In the genomic region with DNA sequence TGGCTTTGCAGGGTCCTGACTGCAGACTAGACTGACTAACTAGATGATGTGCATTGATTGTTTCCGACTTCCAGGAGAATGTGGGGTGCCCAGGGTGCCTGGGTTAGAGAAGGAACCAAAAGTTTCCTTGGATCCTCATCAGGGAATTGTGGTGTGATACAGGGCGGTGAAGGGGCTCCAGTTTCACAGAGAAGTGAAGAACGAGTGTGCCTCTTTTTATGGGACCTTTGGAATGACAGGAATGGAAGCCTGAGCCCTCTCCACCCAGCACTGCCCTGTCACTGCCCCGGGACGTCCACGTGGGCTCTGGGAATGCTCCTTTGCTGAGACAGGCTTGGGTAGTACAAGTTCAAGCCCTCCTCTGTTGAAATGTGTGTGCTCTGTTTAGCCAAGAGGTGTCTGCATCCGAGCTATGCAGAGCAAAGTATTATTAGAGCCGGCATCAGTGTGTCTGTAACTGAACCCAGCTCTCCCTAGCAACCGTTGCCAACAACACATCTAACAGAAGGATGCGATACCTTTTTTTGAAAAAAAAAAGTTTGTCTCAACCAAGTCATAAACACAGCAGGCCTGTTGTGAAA, we compare ENCODE assay signal across 11 cellular contexts.
DNase-seq lines count a peak whose midpoint lies in the region; ATAC-seq and TF ChIP-seq lines count a peak whose summit lies in the region.
"Had no signal": no experiment of that assay in that cellular context is flagged by ENCODE, and none has a peak within 500 bp of the region (broad histone marks: within the 10 kb centered on the region; RNA-seq: fewer than 3 reads in every experiment).

No MANE protein-coding gene starts in this region.

- no peaks in the 10 kb centered on the region for H3K9me3 Mint-ChIP-seq in effector memory CD8-positive, alpha-beta T cell
- H3K9me3 Mint-ChIP-seq: T-helper 2 cell treated with Interferon-gamma antibody and Interleukin-4, amounts not matched to agents 5 μg/mL and 100 μg/mL, for 36 hours had no signal

- DNase-seq in AG10803 (ENCODE audit: low read depth) (peak; percentile 60), H7 (no peak), aorta (no peak)
- DNase-seq in effector memory CD8-positive, alpha-beta T cell = no peak
- DNase-seq in activated naive CD4-positive, alpha-beta T cell (lab: John Stamatoyannopoulos, UW) = no peak
- DNase-seq: BE2C; NK-92 treated with Interleukin-12 subunit alpha and Interleukin-12 subunit beta, amount 100 ng/mL, for 24 hours had no signal

- H3K4me1 Mint-ChIP-seq in effector memory CD8-positive, alpha-beta T cell (ENCODE audit: low read depth in 2 of 2) = peaks cover 3 to 9% of the 10 kb centered on the region in 2 donors

- no peaks in the 10 kb centered on the region for H3K27me3 Mint-ChIP-seq in effector memory CD8-positive, alpha-beta T cell

- H3K27ac Mint-ChIP-seq in effector memory CD8-positive, alpha-beta T cell = peak overlapping the region in 1 of 2 donors; percentile 8
- H3K27ac Mint-ChIP-seq: T-helper 2 cell treated with Interferon-gamma antibody and Interleukin-4, amounts not matched to agents 5 μg/mL and 100 μg/mL, for 36 hours had no signal

- no peak overlapping the region for H3K27ac ChIP-seq in HUES64 (ENCODE audit: low read depth, low read length)
- peak overlapping the region; percentile 76 for H3K27ac ChIP-seq in mesodermal cell (ENCODE audit: low read depth, low read length, severe bottlenecking)
- peak overlapping the region in 1 of 2 donors; percentile 5 for H3K27ac ChIP-seq in aorta (ENCODE audit: low read depth in 1 of 2, low read length in 2 of 2)

- H3K4me1 ChIP-seq in HUES64 (ENCODE audit: insufficient read depth, low read length) = no peaks in the 10 kb centered on the region
- peaks cover 17% of the 10 kb centered on the region for H3K4me1 ChIP-seq in mesodermal cell (ENCODE audit: control insufficient read depth, insufficient read depth, low read length, poor library complexity, severe bottlenecking)
- H3K4me1 ChIP-seq in aorta (ENCODE audit: control insufficient read depth in 1 of 2, insufficient read depth in 2 of 2, low read length in 2 of 2) = no peaks in the 10 kb centered on the region
- H3K4me1 ChIP-seq: BE2C had no signal

- no peak overlapping the region for H3K4me3 ChIP-seq in AG10803 (ENCODE audit: low read length)
- H3K4me3 ChIP-seq in HUES64 (ENCODE audit: low read length) = no peak overlapping the region
- H3K4me3 ChIP-seq in mesodermal cell (ENCODE audit: extremely low read depth, insufficient read depth, low read length, poor library complexity, severe bottlenecking) = no peak overlapping the region
- H3K4me3 ChIP-seq in H7 (ENCODE audit: insufficient read depth, low read depth, low read length) = no peak overlapping the region
- no peak overlapping the region for H3K4me3 ChIP-seq in aorta (ENCODE audit: low read length in 2 of 2)

- H3K36me3 ChIP-seq in HUES64 (ENCODE audit: insufficient read depth, low read length) (no peaks in the 10 kb centered on the region; the same call in 1 of the 2 replicates), mesodermal cell (ENCODE audit: control insufficient read depth, insufficient read depth, low read length) (peaks cover 26% of the 10 kb centered on the region), H7 (replicated peaks; ENCODE audit: control insufficient read depth, insufficient read depth, low read length) (no peaks in the 10 kb centered on the region), aorta (ENCODE audit: control insufficient read depth in 1 of 2, insufficient read depth in 2 of 2, low read length in 1 of 2) (peaks cover 0 to 1% of the 10 kb centered on the region in 2 donors)
- H3K36me3 ChIP-seq: BE2C had no signal

- TF ChIP-seq CTCF in AG10803 (conservative IDR thresholded peaks at IDR 0.05; ENCODE audit: low read length) = no peak

- 87% methylated on average over 10 of the region's 10 CpGs for WGBS in HUES64
- WGBS in mesodermal cell (ENCODE audit: insufficient coverage in 2 of 2), 2 experiments = 72 to 89% methylated on average over 6 to 9 of the region's 10 CpGs
- 33 to 36% methylated on average over 10 of the region's 10 CpGs for WGBS in aorta, 2 donors

- H3K36me3 Mint-ChIP-seq in effector memory CD8-positive, alpha-beta T cell (ENCODE audit: insufficient read depth) = peaks cover 3% of the 10 kb centered on the region

- no peaks in the 10 kb centered on the region for H3K9me3 ChIP-seq in HUES64 (ENCODE audit: insufficient read depth, low read depth, low read length)
- no peaks in the 10 kb centered on the region for H3K9me3 ChIP-seq in mesodermal cell (ENCODE audit: control insufficient read depth, low read length)
- H3K9me3 ChIP-seq in aorta (ENCODE audit: control insufficient read depth, low read length) = no peaks in the 10 kb centered on the region
- H3K9me3 ChIP-seq: BE2C had no signal

- H3K27me3 ChIP-seq in HUES64 (ENCODE audit: insufficient read depth, low read length) = no peaks in the 10 kb centered on the region
- H3K27me3 ChIP-seq in H7 (ENCODE audit: control insufficient read depth, insufficient read depth, low read length) = no peaks in the 10 kb centered on the region
- no peaks in the 10 kb centered on the region for H3K27me3 ChIP-seq in aorta (ENCODE audit: control insufficient read depth in 1 of 2, insufficient read depth in 2 of 2, low read length in 1 of 2)
- H3K27me3 ChIP-seq: BE2C had no signal

- ATAC-seq in effector memory CD8-positive, alpha-beta T cell (replicated peaks) = peak; percentile 63
- ATAC-seq in GM19463 (IDR thresholded peaks at IDR 0.05; ENCODE audit: unreplicated experiment) (no peak), aorta (ENCODE audit: low FRiP score) (no peak)

- H3K4me3 Mint-ChIP-seq in effector memory CD8-positive, alpha-beta T cell = no peak overlapping the region
- H3K4me3 Mint-ChIP-seq: T-helper 2 cell treated with Interferon-gamma antibody and Interleukin-4, amounts not matched to agents 5 μg/mL and 100 μg/mL, for 36 hours had no signal

- H3K9ac ChIP-seq in HUES64 (ENCODE audit: low read depth, low read length) = peak overlapping the region; percentile 20; the same call in 1 of the 2 replicates

- intact Hi-C loops in aorta (cut with DNase I) = loop anchor here in 1 of 2 donors (5.0 kb wide), 1 partner anchor 85 kb away; no protein-coding TSS in a partner anchor
